In the genomic region with DNA sequence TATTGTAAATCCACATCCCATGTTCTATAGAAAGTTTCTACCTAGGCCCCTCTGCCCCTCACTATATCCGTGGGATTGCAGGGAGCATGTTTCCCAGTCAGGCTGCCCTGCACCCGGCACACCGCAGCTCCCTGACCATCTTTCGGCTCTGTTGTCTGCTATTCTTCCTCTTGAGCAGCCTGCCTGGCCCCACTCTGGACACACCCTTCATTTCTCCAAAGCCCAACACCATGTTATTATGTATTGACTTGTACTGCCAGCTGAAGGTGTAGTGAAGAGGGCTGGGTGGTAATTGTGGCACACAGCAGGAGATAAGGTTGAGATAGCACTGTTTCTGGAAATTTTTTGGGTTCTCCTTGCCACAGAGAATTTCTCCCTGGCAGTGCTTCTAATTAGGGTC, we compare ENCODE assay signal across 22 cellular contexts. TPM values are rescaled to one million over a fixed set of nuclear protein-coding genes. Genes with fewer than 3 reads are reported as not detected.
DNase-seq lines count a peak whose midpoint lies in the region; ATAC-seq and TF ChIP-seq lines count a peak whose summit lies in the region.
"Had no signal": no experiment of that assay in that cellular context is flagged by ENCODE, and none has a peak within 500 bp of the region (broad histone marks: within the 10 kb centered on the region; RNA-seq: fewer than 3 reads in every experiment).

No MANE protein-coding gene starts in this region.

- H4K91ac ChIP-seq in neuronal stem cell (ENCODE audit: low read depth, low read length, poor library complexity), result no peak overlapping the region

- TF ChIP-seq CTCF in GM10248 (IDR thresholded peaks at IDR 0.05; ENCODE audit: control extremely low read depth, extremely low read depth, low read depth, missing control alignments), result no peak

- H2AFZ ChIP-seq in neuronal stem cell (ENCODE audit: low read length), result no peak overlapping the region
- H2AFZ ChIP-seq: GM23248 had no signal

- H3K4ac ChIP-seq in neuronal stem cell (ENCODE audit: low read length), result no peak overlapping the region

- ATAC-seq in left lobe of liver (peak; percentile 6), GM19035 (IDR thresholded peaks at IDR 0.05; ENCODE audit: unreplicated experiment) (no peak)
- ATAC-seq: Panc1 had no signal

- H2BK12ac ChIP-seq in neuronal stem cell (ENCODE audit: low read length), result no peak overlapping the region

- H2AK5ac ChIP-seq in neuronal stem cell (ENCODE audit: low read depth, low read length), result no peak overlapping the region

- CTCF ChIA-PET in GM10248 (lab: Yijun Ruan, JAX), result no interaction called here

- DNase-seq in COR-L47 (lab: John Stamatoyannopoulos, UW), result peak; percentile 43
- DNase-seq in NCI-H2227 (lab: John Stamatoyannopoulos, UW; ENCODE audit: unreplicated experiment), result peak; percentile 82
- DNase-seq in left lobe of liver (ENCODE audit: low spot score), result no peak
- no peak for DNase-seq in neuronal stem cell (ENCODE audit: low spot score)
- no peak for DNase-seq in GM10248 (ENCODE audit: extremely low spot score)
- no peak for DNase-seq in T-helper 1 cell
- DNase-seq: CD4-positive, CD25-positive, alpha-beta regulatory T cell; GM23248; H7; Karpas-422; NCI-H1105; NCI-H1436 treated with DMSO at 0.1 percent for 48 hours; NCI-H2029 treated with DMSO at 0.1 percent for 48 hours; NCI-H345; NCI-H524; SHP77 had no signal

- peak overlapping the region; percentile 70 for H3K18ac ChIP-seq in neuronal stem cell (ENCODE audit: low read length)

- H3K4me2 ChIP-seq in neuronal stem cell (ENCODE audit: insufficient read depth, low read length, poor library complexity, severe bottlenecking), result no peak overlapping the region
- H3K4me2 ChIP-seq: BLaER1 had no signal

- H3K9ac ChIP-seq in neuronal stem cell (ENCODE audit: low read depth, low read length, poor library complexity), result no peak overlapping the region
- H3K9ac ChIP-seq: BLaER1, GM23248 had no signal

- H2BK15ac ChIP-seq in neuronal stem cell (ENCODE audit: low read length), result no peak overlapping the region

- no peaks in the 10 kb centered on the region for H3K79me1 ChIP-seq in neuronal stem cell (ENCODE audit: low read depth, low read length)

- peaks cover 0 to 9% of the 10 kb centered on the region in 2 donors for H3K4me1 ChIP-seq in neuronal stem cell (ENCODE audit: control insufficient read depth in 2 of 2, insufficient read depth in 1 of 2, low read depth in 1 of 2, low read length in 2 of 2)
- H3K4me1 ChIP-seq: BLaER1 had no signal

- H3K4me3 ChIP-seq in neuronal stem cell (ENCODE audit: low read length in 2 of 2), result no peak overlapping the region
- H3K4me3 ChIP-seq: BLaER1, GM23248 had no signal

- H3K36me3 ChIP-seq in neuronal stem cell (replicated peaks in 1 of 2; ENCODE audit: control insufficient read depth in 2 of 2, insufficient read depth in 2 of 2, low read length in 2 of 2), result no peaks in the 10 kb centered on the region
- H3K36me3 ChIP-seq: BLaER1 had no signal

- POLR2A ChIA-PET in GM10248 (lab: Yijun Ruan, JAX), result no interaction called here

- no peak overlapping the region for H3K27ac ChIP-seq in neuronal stem cell (replicated peaks; ENCODE audit: low read length)
- H3K27ac ChIP-seq: BLaER1, GM23248, RWPE1 had no signal

- H3K23ac ChIP-seq in neuronal stem cell (ENCODE audit: low read depth, low read length, poor library complexity), result no peak overlapping the region

- H3K14ac ChIP-seq in neuronal stem cell (ENCODE audit: low read length), result no peak overlapping the region

- H3K27me3 ChIP-seq in neuronal stem cell (ENCODE audit: control insufficient read depth in 3 of 3, insufficient read depth in 3 of 3, low read depth in 1 of 3, low read length in 3 of 3), result no peaks in the 10 kb centered on the region
- H3K27me3 ChIP-seq: BLaER1 had no signal

- no peak overlapping the region for H2BK120ac ChIP-seq in neuronal stem cell (ENCODE audit: low read depth, low read length)

- H4K8ac ChIP-seq in neuronal stem cell (ENCODE audit: low read depth, low read length), result no peak overlapping the region

- no peak overlapping the region for H2BK5ac ChIP-seq in neuronal stem cell (ENCODE audit: low read length)

- no CpG with 5 or more reads among the region's 4 CpGs for WGBS in neuronal stem cell (ENCODE audit: extremely low coverage in 2 of 2, insufficient read length in 2 of 2, insufficient replicate concordance in 1 of 2), 2 donors

- peaks cover 7 to 20% of the 10 kb centered on the region in 2 donors for H3K9me3 ChIP-seq in neuronal stem cell (replicated peaks in 1 of 2; ENCODE audit: control insufficient read depth in 2 of 2, insufficient read depth in 1 of 2, low read depth in 1 of 2, low read length in 2 of 2)

RNA-seq across cellular contexts. Expression of gene LRMDA, which starts 9.8 kb away (rescaled TPM):
- total RNA-seq in left lobe of liver, result 9.1 TPM
- polyA plus RNA-seq in neuronal stem cell (2013, experiment 1 of 2), result 0.22 TPM
- polyA plus RNA-seq in neuronal stem cell (2013, experiment 2 of 2), result 0.15 TPM
- total RNA-seq: GM23248, H7, HT-29, OCI-LY7 had no signal
- polyA plus RNA-seq: CD4-positive, CD25-positive, alpha-beta regulatory T cell had no signal

RNA-seq across cellular contexts. Expression of gene ZNF503, which starts 39.6 kb away (rescaled TPM):
- 7.3 TPM for total RNA-seq in left lobe of liver
- polyA plus RNA-seq in neuronal stem cell (2013, experiment 1 of 2), result 9.9 TPM
- 11.2 TPM for polyA plus RNA-seq in neuronal stem cell (2013, experiment 2 of 2)
- total RNA-seq: CD4-positive, CD25-positive, alpha-beta regulatory T cell; OCI-LY7 had no signal
- polyA plus RNA-seq: CD4-positive, CD25-positive, alpha-beta regulatory T cell had no signal

Comparison
In these comparisons a context has a peak if more than half of its experiments do, and no peak if none do; other contexts are left out.
1. DNase-seq: peak in COR-L47 (single experiment) and NCI-H2227 (single experiment); none in left lobe of liver (single experiment), neuronal stem cell (single experiment), GM10248 (single experiment) and T-helper 1 cell (0 of 5).